Comparison of ENCODE assay signal across 1 cellular context in genomic region chr10:114819313-114819712, GRCh38.
TF ChIP-seq lines count a peak whose summit lies in the region.

No MANE protein-coding gene starts in this region.

TF ChIP-seq in IMR-90, 13 proteins besides CTCF, POLR2A, EP300 and RAD21 (continued from another document):
- TF ChIP-seq USF2 (IDR thresholded peaks at IDR 0.05; ENCODE audit: low read depth, low read length) (no peak), RFX5 (IDR thresholded peaks at IDR 0.05; ENCODE audit: low read depth, low read length) (no peak), CHD1 (IDR thresholded peaks at IDR 0.05; ENCODE audit: low read depth, low read length) (no peak), MXI1 (IDR thresholded peaks at IDR 0.05; ENCODE audit: borderline replicate concordance, low read depth, low read length) (no peak), RCOR1 (IDR thresholded peaks at IDR 0.05; ENCODE audit: insufficient replicate concordance, low read length) (no peak), NFE2L2 (IDR thresholded peaks at IDR 0.05; ENCODE audit: low read depth, low read length) (no peak), CEBPB (IDR thresholded peaks at IDR 0.05; ENCODE audit: low read depth, low read length) (no peak), SMC3 (IDR thresholded peaks at IDR 0.05; ENCODE audit: low read depth, low read length) (no peak), MAFK (IDR thresholded peaks at IDR 0.05; ENCODE audit: low read depth, low read length) (no peak)
